ENCODE assay signal across 7 cellular contexts in the genomic region with DNA sequence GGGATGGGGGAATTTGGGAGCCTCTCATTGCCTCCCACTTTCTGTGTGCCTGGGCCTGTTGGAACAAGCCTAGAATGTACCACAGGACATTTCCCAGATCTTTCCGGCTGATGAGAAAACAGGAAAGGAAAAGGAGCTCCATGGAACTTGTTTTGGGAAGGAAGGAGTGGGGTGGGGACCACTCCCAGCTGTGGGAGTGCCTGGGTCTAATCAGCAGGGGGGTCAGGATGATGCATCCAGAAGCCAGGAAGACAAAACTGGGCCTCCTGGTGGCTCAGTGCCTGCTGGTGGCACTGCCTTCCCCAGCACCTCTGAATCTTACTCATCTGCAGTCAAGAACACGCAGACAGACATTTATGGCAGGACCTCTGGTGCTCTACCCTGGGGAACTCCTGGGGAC. TPM values are rescaled to one million over a fixed set of nuclear protein-coding genes. Genes with fewer than 3 reads are reported as not detected.
DNase-seq lines count a peak whose midpoint lies in the region; ATAC-seq, FAIRE-seq and TF ChIP-seq lines count a peak whose summit lies in the region.
"Had no signal": no experiment of that assay in that cellular context is flagged by ENCODE, and none has a peak within 500 bp of the region (broad histone marks: within the 10 kb centered on the region; RNA-seq: fewer than 3 reads in every experiment).

No MANE protein-coding gene starts in this region.

- H3K36me3 Mint-ChIP-seq in activated CD4-positive, alpha-beta T cell treated with anti-CD3 and anti-CD28 coated beads for 36 hours (ENCODE audit: low read depth), result peaks cover 33% of the 10 kb centered on the region
- H3K36me3 Mint-ChIP-seq in endothelial cell (ENCODE audit: low read depth, unreplicated experiment), result peaks cover 4% of the 10 kb centered on the region

- CTCF ChIA-PET in activated CD4-positive, alpha-beta T cell treated with anti-CD3 and anti-CD28 coated beads for 36 hours (lab: Charles Lee), result interaction anchor here (0.7 to 2.0 kb wide), 5 partner anchors 9 to 51 kb away, joined by 3 to 10 read pairs (median 5); partner anchors contain the start of gene STING1

- POLR2A ChIA-PET in activated CD4-positive, alpha-beta T cell treated with anti-CD3 and anti-CD28 coated beads for 36 hours (lab: Charles Lee), result interaction anchor here (1.4 to 2.1 kb wide), 3 partner anchors 9 to 51 kb away, joined by 5 to 9 read pairs (median 5); partner anchors contain the start of genes DNAJC18 and STING1

- 61 to 71% (median 65%) methylated on average over 2 of the region's 2 CpGs for WGBS in spleen, 5 donors
- 81 to 91% methylated on average over 2 of the region's 2 CpGs for WGBS in pancreas, 2 donors

- intact Hi-C loops in activated CD4-positive, alpha-beta T cell treated with anti-CD3 and anti-CD28 coated beads for 36 hours (cut with DNase I, micrococcal nuclease), result loop anchor here in 1 of 2 experiments (2.0 kb wide), 1 partner anchor 15 kb away; no protein-coding TSS in a partner anchor
- intact Hi-C loops in spleen (cut with DNase I; ENCODE audit: low total_unique reads) (no loop called here), pancreas (cut with DNase I) (no loop called here)

- H3K4me3 ChIP-seq in spleen, result no peak overlapping the region
- H3K4me3 ChIP-seq in pancreas, result no peak overlapping the region

- H3K27ac Mint-ChIP-seq in activated CD4-positive, alpha-beta T cell treated with anti-CD3 and anti-CD28 coated beads for 36 hours, result peak overlapping the region; percentile 85
- H3K27ac Mint-ChIP-seq in endothelial cell (ENCODE audit: unreplicated experiment), result peak overlapping the region; percentile 96

- no peaks in the 10 kb centered on the region for H3K9me3 Mint-ChIP-seq in activated CD4-positive, alpha-beta T cell treated with anti-CD3 and anti-CD28 coated beads for 36 hours (ENCODE audit: low read depth)
- H3K9me3 Mint-ChIP-seq in endothelial cell (ENCODE audit: unreplicated experiment), result no peaks in the 10 kb centered on the region

- no peak for FAIRE-seq in pancreas (lab: Jason Lieb, UNC)

- TF ChIP-seq POLR2A in spleen (IDR thresholded peaks at IDR 0.05), result no peak

- H3K4me1 Mint-ChIP-seq in activated CD4-positive, alpha-beta T cell treated with anti-CD3 and anti-CD28 coated beads for 36 hours, result peaks cover 87% of the 10 kb centered on the region
- peaks cover 41% of the 10 kb centered on the region for H3K4me1 Mint-ChIP-seq in endothelial cell (ENCODE audit: unreplicated experiment)

- DNase-seq in activated CD4-positive, alpha-beta T cell treated with anti-CD3 and anti-CD28 coated beads for 36 hours, result peak; percentile 48
- no peak for DNase-seq in activated CD4-positive, alpha-beta T cell treated with anti-CD3 and anti-CD28 coated beads for 4 hours
- DNase-seq in endothelial cell (ENCODE audit: low spot score), result peak; percentile 42
- DNase-seq in spleen, result no peak
- no peak for DNase-seq in pancreas

- peak; percentile 30 for ATAC-seq in activated CD4-positive, alpha-beta T cell treated with anti-CD3 and anti-CD28 coated beads for 36 hours
- ATAC-seq in HG02973 (IDR thresholded peaks at IDR 0.05; ENCODE audit: unreplicated experiment) (no peak), pancreas (no peak)

- H3K27me3 ChIP-seq in spleen (replicated peaks in 1 of 7) (no peaks in the 10 kb centered on the region), pancreas (no peaks in the 10 kb centered on the region)

- H3K9me3 ChIP-seq in spleen (no peaks in the 10 kb centered on the region), pancreas (no peaks in the 10 kb centered on the region)

- TF ChIP-seq CTCF in endothelial cell (IDR thresholded peaks at IDR 0.05; ENCODE audit: unreplicated experiment) (no peak), spleen (IDR thresholded peaks at IDR 0.05 in 8 of 11, conservative IDR thresholded peaks at IDR 0.05 in 3 of 11) (peak in 1 of 11 experiments; percentile 10), pancreas (IDR thresholded peaks at IDR 0.05) (no peak)

- H3K4me3 Mint-ChIP-seq in activated CD4-positive, alpha-beta T cell treated with anti-CD3 and anti-CD28 coated beads for 36 hours, result no peak overlapping the region
- H3K4me3 Mint-ChIP-seq in endothelial cell (ENCODE audit: unreplicated experiment), result no peak overlapping the region

- H3K27ac ChIP-seq in spleen, result peak overlapping the region; percentile 40 to 84 (median 71)
- H3K27ac ChIP-seq in pancreas, result no peak overlapping the region

- peaks cover 20 to 100% (median 69%) of the 10 kb centered on the region in 6 donors for H3K4me1 ChIP-seq in spleen
- no peaks in the 10 kb centered on the region for H3K4me1 ChIP-seq in pancreas

- H3K36me3 ChIP-seq in spleen (peaks cover 0 to 41% (median 29%) of the 10 kb centered on the region in 6 donors), pancreas (no peaks in the 10 kb centered on the region)

- H3K27me3 Mint-ChIP-seq in activated CD4-positive, alpha-beta T cell treated with anti-CD3 and anti-CD28 coated beads for 36 hours, result no peaks in the 10 kb centered on the region
- peaks cover 13% of the 10 kb centered on the region for H3K27me3 Mint-ChIP-seq in endothelial cell (ENCODE audit: unreplicated experiment)

RNA-seq across cellular contexts. Expression of gene SMIM33, which starts 2.8 kb away (rescaled TPM):
- total RNA-seq in activated CD4-positive, alpha-beta T cell treated with anti-CD3 and anti-CD28 coated beads for 36 hours, result under 1 TPM; 0.46 to 0.50 TPM
- not detected for total RNA-seq in endothelial cell (ENCODE audit: unreplicated experiment)
- total RNA-seq in spleen, result under 1 TPM in 1 of 7 donors, not detected in 6; 0.24 TPM
- under 1 TPM in 1 of 3 donors, not detected in 2; 0.03 TPM for polyA plus RNA-seq in spleen
- total RNA-seq in pancreas, result not detected
- not detected for polyA plus RNA-seq in pancreas

RNA-seq across cellular contexts. Expression of gene STING1, which starts 9.0 kb away (rescaled TPM):
- 100 to 1,000 TPM; 178 to 183 TPM for total RNA-seq in activated CD4-positive, alpha-beta T cell treated with anti-CD3 and anti-CD28 coated beads for 36 hours
- total RNA-seq in endothelial cell (ENCODE audit: unreplicated experiment) (69.1 TPM), spleen (100 to 1,000 TPM in 6 of 7 donors, 10 to 100 TPM in 1; 99.7 to 166 (median 130) TPM), pancreas (10 to 100 TPM in 2 of 6 donors, 1 to 10 TPM in 4; 3.1 to 19.7 (median 6.3) TPM)
- polyA plus RNA-seq in spleen (10 to 100 TPM; 24.2 to 49.8 (median 43.6) TPM), pancreas (10 to 100 TPM in 1 of 2 donors, 1 to 10 TPM in 1; 9.3 to 19.2 TPM)

RNA-seq across cellular contexts. Expression of gene ECSCR, which starts 11.0 kb away (rescaled TPM):
- total RNA-seq in activated CD4-positive, alpha-beta T cell treated with anti-CD3 and anti-CD28 coated beads for 36 hours, result 1 to 10 TPM in 1 of 2 experiments, under 1 TPM in 1; 0.83 to 2.6 TPM
- total RNA-seq in endothelial cell (ENCODE audit: unreplicated experiment), result 565 TPM
- 10 to 100 TPM; 11.3 to 52.3 (median 20.8) TPM for total RNA-seq in spleen
- 10 to 100 TPM; 14.1 to 18.4 (median 17.7) TPM for polyA plus RNA-seq in spleen
- total RNA-seq in pancreas, result 1 to 10 TPM; 1.0 to 4.3 (median 2.1) TPM
- polyA plus RNA-seq in pancreas, result 1 to 10 TPM; 5.1 to 8.3 TPM
- total RNA-seq: HT-29 had no signal

RNA-seq across cellular contexts. Expression of gene DNAJC18, which starts 34.2 kb away (rescaled TPM):
- 10 to 100 TPM; 33.1 to 35.6 TPM for total RNA-seq in activated CD4-positive, alpha-beta T cell treated with anti-CD3 and anti-CD28 coated beads for 36 hours
- total RNA-seq in endothelial cell (ENCODE audit: unreplicated experiment) (69.6 TPM), spleen (10 to 100 TPM in 1 of 7 donors, 1 to 10 TPM in 6; 4.0 to 10.8 (median 7.8) TPM), pancreas (1 to 10 TPM; 1.1 to 5.8 (median 1.9) TPM)
- polyA plus RNA-seq in spleen (1 to 10 TPM; 1.3 to 7.1 (median 4.5) TPM), pancreas (1 to 10 TPM; 1.6 to 5.1 TPM)

Comparison
In these comparisons a context has a peak if more than half of its experiments do, and no peak if none do; other contexts are left out.
1. DNase-seq: peak in activated CD4-positive, alpha-beta T cell treated with anti-CD3 and anti-CD28 coated beads for 36 hours (single experiment) and endothelial cell (single experiment); none in activated CD4-positive, alpha-beta T cell treated with anti-CD3 and anti-CD28 coated beads for 4 hours (0 of 2), spleen (single experiment) and pancreas (0 of 6).
2. H3K27ac ChIP-seq: peak in spleen (8 of 8); none in pancreas (0 of 4).
3. RNA of gene ECSCR, which starts 11.0 kb away (total RNA-seq): 565 TPM in endothelial cell (single experiment); 11.3 to 52.3 TPM in spleen, 0.83 to 2.6 TPM in activated CD4-positive, alpha-beta T cell treated with anti-CD3 and anti-CD28 coated beads for 36 hours and 1.0 to 4.3 TPM in pancreas; every median in the first group is over 10 times any median in the second.